In genomic region chr2:108534577-108535379, GRCh38 we compare ENCODE assay signal across 8 cellular contexts. TPM values are rescaled to one million over a fixed set of nuclear protein-coding genes. Genes with fewer than 3 reads are reported as not detected.
DNase-seq lines count a peak whose midpoint lies in the region; ATAC-seq, FAIRE-seq and TF ChIP-seq lines count a peak whose summit lies in the region.

No MANE protein-coding gene starts in this region.

- H3K9me3 Mint-ChIP-seq in chondrocyte (ENCODE audit: low read depth), result no peaks in the 10 kb centered on the region

- TF ChIP-seq EP300 in HepG2 (IDR thresholded peaks at IDR 0.05; ENCODE audit: low read depth in 2 of 2, low read length in 2 of 2) (no peak), HepG2 (CRISPR knock-in tag; IDR thresholded peaks at IDR 0.05; ENCODE audit: borderline replicate concordance) (no peak)

- H3K79me2 ChIP-seq in HepG2 (ENCODE audit: insufficient read depth, low read length), result peaks cover 52% of the 10 kb centered on the region

- CTCF ChIA-PET in HepG2 (lab: Yijun Ruan, JAX; ENCODE audit: low intra/inter-chr PET ratio, low total read pairs), result no interaction called here

- ATAC-seq in GM21825 (IDR thresholded peaks at IDR 0.05; ENCODE audit: unreplicated experiment) (peak; percentile 33), HepG2 (no peak)

- H3K9me3 ChIP-seq in HepG2 (ENCODE audit: low read length), result no peaks in the 10 kb centered on the region

- POLR2A ChIA-PET in HepG2 (lab: Yijun Ruan, JAX), result interaction anchor here (0.9 to 2.1 kb wide), 10 partner anchors 9 to 157 kb away, joined by 3 to 26 read pairs (median 5); partner anchors contain the start of genes GCC2 and SULT1C4

- peak overlapping the region; percentile 96 for H3K27ac Mint-ChIP-seq in chondrocyte (ENCODE audit: unreplicated experiment)

- peak overlapping the region; percentile 68 for H3K27ac ChIP-seq in HepG2 (ENCODE audit: extremely low read length, insufficient read depth, low read length)

- H3K36me3 Mint-ChIP-seq in chondrocyte (ENCODE audit: low read depth), result no peaks in the 10 kb centered on the region

- H2AFZ ChIP-seq in HepG2 (ENCODE audit: low read length), result no peak overlapping the region

- peak overlapping the region; percentile 87 for H3K4me2 ChIP-seq in HepG2 (ENCODE audit: low read depth, low read length)

- peak overlapping the region; percentile 89 for H3K4me3 Mint-ChIP-seq in chondrocyte (ENCODE audit: unreplicated experiment)

- H3K4me1 ChIP-seq in HepG2 (ENCODE audit: insufficient read depth, low read length), result peaks cover 69% of the 10 kb centered on the region

- H4K20me1 ChIP-seq in HepG2 (ENCODE audit: insufficient read depth, low read length), result peaks cover 41% of the 10 kb centered on the region

- WGBS in HepG2 (ENCODE audit: low lambda C conversion rate), result 1% methylated on average over 16 of the region's 59 CpGs

- TSS peak; percentile 49 for BruUV-seq in HepG2 (replicated peaks; lab: Mats Ljungman, UMichigan)

- TF ChIP-seq CTCF in chondrocyte (IDR thresholded peaks at IDR 0.05) (no peak), HepG2 (CRISPR knock-in tag; IDR thresholded peaks at IDR 0.05) (no peak)

- intact Hi-C loops in HepG2 (cut with micrococcal nuclease; ENCODE audit: unreplicated experiment), result loop anchor here (2.0 to 5.0 kb wide), 3 partner anchors 42 to 147 kb away; partner anchors contain the start of gene GCC2

- no peak for FAIRE-seq in HepG2 (lab: Jason Lieb, UNC)

- peak in 1 of 2 experiments; percentile 6; a peak in 2 of 4 replicates for TF ChIP-seq POLR2A in HepG2 (IDR thresholded peaks at IDR 0.05; ENCODE audit: insufficient read depth in 1 of 2, low read depth in 2 of 2, low read length in 2 of 2)

- peaks cover 50% of the 10 kb centered on the region for H3K4me1 Mint-ChIP-seq in chondrocyte (ENCODE audit: low read depth)

- DNase-seq in GM04504 (ENCODE audit: low read depth) (peak; percentile 9), KBM-7 (peak; percentile 63), UCSD-AML1 (lab: John Stamatoyannopoulos, UW; ENCODE audit: unreplicated experiment) (peak; percentile 60), chondrocyte (ENCODE audit: low spot score) (no peak), HepG2 (ENCODE audit: low spot score) (peak; percentile 43), H4 (ENCODE audit: low spot score) (no peak)
- DNase-seq in stimulated activated CD4-positive, alpha-beta T cell treated with anti-CD3 and anti-CD28 coated beads, Interleukin-4, amount 100 ng/mL, for 1 hour, result peak; percentile 40

- TF ChIP-seq RAD21 in HepG2 (CRISPR knock-in tag; IDR thresholded peaks at IDR 0.05), result peak; percentile 56; the same call in 1 of the 2 replicates

- H3K36me3 ChIP-seq in HepG2 (replicated peaks in 1 of 2; ENCODE audit: control insufficient read depth in 1 of 2, insufficient read depth in 2 of 2, low read length in 2 of 2), result no peaks in the 10 kb centered on the region

- H3K4me3 ChIP-seq in HepG2 (replicated peaks in 1 of 3; ENCODE audit: insufficient read depth in 1 of 3, low read depth in 2 of 3, low read length in 3 of 3), result peak overlapping the region; percentile 65 to 87 (median 77)

- in situ Hi-C loops in KBM-7 (cut with MboI; ENCODE audit: low pct_unique_long_range_greater_than_20kb, low sequenced_read_pairs), result no loop called here
- in situ Hi-C loops in HepG2 (cut with HindIII; ENCODE audit: extremely low pct_ligation_motif_present, low pct_unique_long_range_greater_than_20kb), result no loop called here

- no peaks in the 10 kb centered on the region for H3K27me3 Mint-ChIP-seq in chondrocyte (ENCODE audit: low read depth)

- no peaks in the 10 kb centered on the region; a peak in 1 of 5 replicates for H3K27me3 ChIP-seq in HepG2 (ENCODE audit: control insufficient read depth in 1 of 2, insufficient read depth in 2 of 2, low read length in 2 of 2)

- H3K9ac ChIP-seq in HepG2 (ENCODE audit: insufficient read depth, low read depth, low read length), result peak overlapping the region; percentile 92

TF ChIP-seq in HepG2, 621 proteins besides CTCF, POLR2A, EP300 and RAD21 (continues in another document):
- no peak for TF ChIP-seq ZNF275 (CRISPR knock-in tag; IDR thresholded peaks at IDR 0.05; ENCODE audit: borderline replicate concordance)
- TF ChIP-seq ZBTB10 (CRISPR knock-in tag; IDR thresholded peaks at IDR 0.05; ENCODE audit: borderline replicate concordance), result 0 out of 2 replicates have a peak, but pooled peaks have one; percentile 12
- 0 out of 2 replicates have a peak, but pooled peaks have one; percentile 5 for TF ChIP-seq BORCS8-MEF2B (CRISPR knock-in tag; IDR thresholded peaks at IDR 0.05)
- no peak for TF ChIP-seq POLR2AphosphoS2 (IDR thresholded peaks at IDR 0.05; ENCODE audit: low read depth, low read length)
- 0 out of 2 replicates have a peak, but pooled peaks have one; percentile 9 for TF ChIP-seq ISX (CRISPR knock-in tag; conservative IDR thresholded peaks at IDR 0.05)
- TF ChIP-seq POGK (CRISPR knock-in tag; conservative IDR thresholded peaks at IDR 0.05), result peak; percentile 57; the same call in 1 of the 2 replicates
- TF ChIP-seq ZNF326 (CRISPR knock-in tag; IDR thresholded peaks at IDR 0.05; ENCODE audit: borderline replicate concordance), result no peak
- no peak for TF ChIP-seq CHD4 (IDR thresholded peaks at IDR 0.05; ENCODE audit: borderline replicate concordance, low read length)
- TF ChIP-seq ZNF674 (CRISPR knock-in tag; IDR thresholded peaks at IDR 0.05; ENCODE audit: low read depth), result 0 out of 2 replicates have a peak, but pooled peaks have one; percentile 64

RNA-seq across cellular contexts. Expression of gene LIMS1, which starts 0.5 kb away (rescaled TPM):
- total RNA-seq in chondrocyte (101 to 148 TPM (median 145 TPM) in 3 replicates), HepG2 (2016; rRNA removed; fragmentation: Illumina TruSeq; extraction: Trizol) (38.3 and 55.1 TPM in 2 replicates)
- total RNA-seq in HepG2 (2016; cell fraction: cytosol; rRNA removed; fragmentation: Illumina TruSeq; extraction: Trizol; ENCODE audit: low read depth), result 10.2 and 12.7 TPM in 2 replicates
- total RNA-seq in HepG2 (2016; cell fraction: insoluble cytoplasmic fraction; rRNA removed; fragmentation: Illumina TruSeq; extraction: Trizol), result 40.2 and 51.8 TPM in 2 replicates
- total RNA-seq in HepG2 (2016; cell fraction: membrane; rRNA removed; fragmentation: Illumina TruSeq; extraction: Trizol), result 32.3 and 32.6 TPM in 2 replicates
- 18.8 and 25.1 TPM in 2 replicates for total RNA-seq in HepG2 (2016; cell fraction: nucleus; rRNA removed; fragmentation: Illumina TruSeq; extraction: Trizol)
- polyA plus RNA-seq in HepG2 (2011; rRNA removed), result 35.5 and 49.6 TPM in 2 replicates
- polyA plus RNA-seq in HepG2 (2011; cell fraction: cytosol; rRNA removed), result 46.5 and 60.1 TPM in 2 replicates
- polyA plus RNA-seq in HepG2 (2011; cell fraction: nucleus; rRNA removed), result 11.1 and 16.1 TPM in 2 replicates
- 35.5 and 39.6 TPM in 2 replicates for polyA plus RNA-seq in HepG2 (2012)
- 5.7 and 6.2 TPM in 2 replicates for polyA plus RNA-seq in HepG2 (2016; cell fraction: cytosol; fragmentation: Illumina TruSeq; extraction: Trizol; ENCODE audit: low read depth)
- 48.3 and 50.6 TPM in 2 replicates for polyA plus RNA-seq in HepG2 (2016; cell fraction: insoluble cytoplasmic fraction; fragmentation: Illumina TruSeq; extraction: Trizol; ENCODE audit: low read depth)
- polyA plus RNA-seq in HepG2 (2016; cell fraction: membrane; fragmentation: Illumina TruSeq; extraction: Trizol; ENCODE audit: low read depth), result 17.0 and 18.1 TPM in 2 replicates
- polyA plus RNA-seq in HepG2 (2016; cell fraction: nucleus; fragmentation: Illumina TruSeq; extraction: Trizol; ENCODE audit: insufficient read depth, low read depth), result 23.1 and 23.2 TPM in 2 replicates
- 29.4 and 67.4 TPM in 2 replicates for polyA minus RNA-seq in HepG2 (2011; rRNA and poly(A)+ RNA removed; ENCODE audit: low replicate concordance)
- 30.8 and 52.6 TPM in 2 replicates for polyA minus RNA-seq in HepG2 (2011; cell fraction: cytosol; rRNA and poly(A)+ RNA removed)
- 33.3 and 35.3 TPM in 2 replicates for polyA minus RNA-seq in HepG2 (2011; cell fraction: nucleus; rRNA and poly(A)+ RNA removed)
- 31.6 and 50.6 TPM in 2 replicates for total RNA-seq in H4 (2014; rRNA removed; shearing (Covaris generic))

Comparison
In these comparisons a context has a peak if more than half of its experiments do, and no peak if none do; other contexts are left out.
1. DNase-seq: peak in GM04504 (single experiment), KBM-7 (single experiment), UCSD-AML1 (single experiment), HepG2 (single experiment) and stimulated activated CD4-positive, alpha-beta T cell treated with anti-CD3 and anti-CD28 coated beads, Interleukin-4, amount 100 ng/mL, for 1 hour (single experiment); none in chondrocyte (single experiment) and H4 (single experiment).